ENCODE assay signal across 25 cellular contexts in the genomic region with DNA sequence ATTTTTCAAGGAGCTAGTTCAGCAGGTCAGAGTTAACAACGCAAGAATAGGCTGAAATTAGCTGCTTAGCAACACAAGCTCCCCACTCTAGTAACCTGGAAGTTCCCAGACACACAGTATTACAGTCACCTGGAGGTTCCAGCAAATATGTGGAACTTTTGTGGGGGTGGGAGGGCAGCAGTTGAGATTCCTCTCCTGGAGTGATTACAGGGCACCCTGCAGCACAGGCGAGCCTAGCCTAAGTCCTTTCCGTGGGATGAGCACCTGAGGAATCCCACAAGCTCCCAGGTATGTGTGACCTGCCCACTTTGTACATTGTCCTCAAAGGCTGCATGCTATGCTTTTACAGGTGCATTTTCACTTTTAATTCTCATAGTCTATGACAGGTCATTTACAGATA. TPM values are rescaled to one million over a fixed set of nuclear protein-coding genes. Genes with fewer than 3 reads are reported as not detected.
A peak's percentile ranks its signal among the peaks of the same experiment; 100 is the strongest.
DNase-seq lines count a peak whose midpoint lies in the region; ATAC-seq lines count a peak whose summit lies in the region.
"Had no signal": no experiment of that assay in that cellular context is flagged by ENCODE, and none has a peak within 500 bp of the region (broad histone marks: within the 10 kb centered on the region; RNA-seq: fewer than 3 reads in every experiment).

No MANE protein-coding gene starts in this region.

- H3K27ac ChIP-seq in CD4-positive, CD25-positive, alpha-beta regulatory T cell (ENCODE audit: insufficient read depth, low read length, poor library complexity, severe bottlenecking), result no peak overlapping the region
- H3K27ac ChIP-seq: ascending aorta, gastroesophageal sphincter, psoas muscle had no signal

- no peaks in the 10 kb centered on the region for H3K27me3 Mint-ChIP-seq in CD4-positive, CD25-positive, alpha-beta regulatory T cell
- H3K27me3 Mint-ChIP-seq in activated CD4-positive, alpha-beta memory T cell treated with anti-CD3 and anti-CD28 coated beads, Interleukin-2, amount 10 ng/mL, durations not matched to agents 7 days and 5 days, result no peaks in the 10 kb centered on the region
- H3K27me3 Mint-ChIP-seq: B cell had no signal

- H3K4me1 Mint-ChIP-seq in CD4-positive, CD25-positive, alpha-beta regulatory T cell, result peaks cover 39 to 78% (median 70%) of the 10 kb centered on the region in 4 donors
- H3K4me1 Mint-ChIP-seq in activated CD4-positive, alpha-beta memory T cell treated with anti-CD3 and anti-CD28 coated beads, Interleukin-2, amount 10 ng/mL, durations not matched to agents 7 days and 5 days, result peaks cover 64% of the 10 kb centered on the region

- DNase-seq in NCI-H748 (lab: John Stamatoyannopoulos, UW; ENCODE audit: unreplicated experiment) (peak; percentile 11), NCI-H748 treated with DMSO at 0.1 percent for 48 hours (lab: John Stamatoyannopoulos, UW) (no peak), left kidney (ENCODE audit: low read depth, low spot score) (peak; percentile 36), medulla oblongata (ENCODE audit: extremely low spot score) (no peak), DMS79 treated with DMSO at 0.1 percent for 48 hours (lab: John Stamatoyannopoulos, UW) (no peak)
- no peak for DNase-seq in CD4-positive, CD25-positive, alpha-beta regulatory T cell
- no peak for DNase-seq in activated CD4-positive, alpha-beta memory T cell treated with anti-CD3 and anti-CD28 coated beads, Interleukin-2, amount 10 ng/mL, durations not matched to agents 7 days and 5 days
- DNase-seq: activated CD4-positive, alpha-beta T cell treated with anti-CD3 and anti-CD28 coated beads for 4 hours; activated CD8-positive, alpha-beta memory T cell treated with anti-CD3 and anti-CD28 coated beads, Interleukin-2, amount 50 U/mL, for 48 hours; activated gamma-delta T cell treated with Interleukin-2 at 50 U/mL for 16 hours; caudate nucleus; dermis blood vessel endothelial cell; DND-41; hippocampal formation; immature natural killer cell; MV-4-11; NCI-H1694 treated with DMSO at 0.1 percent for 48 hours; NCI-H526; psoas muscle; stimulated activated CD8-positive, alpha-beta memory T cell treated with anti-CD3 and anti-CD28 coated beads, Interleukin-4, amount 100 ng/mL, for 48 hours had no signal

- H3K36me3 ChIP-seq in CD4-positive, CD25-positive, alpha-beta regulatory T cell (ENCODE audit: control insufficient read depth, insufficient read depth, low read length), result no peaks in the 10 kb centered on the region
- H3K36me3 ChIP-seq: ascending aorta, gastroesophageal sphincter had no signal

- H3K27me3 ChIP-seq in CD4-positive, CD25-positive, alpha-beta regulatory T cell (ENCODE audit: control insufficient read depth, insufficient read depth, low read length), result no peaks in the 10 kb centered on the region
- H3K27me3 ChIP-seq: ascending aorta, gastroesophageal sphincter had no signal

- CTCF ChIA-PET in activated CD4-positive, alpha-beta memory T cell treated with anti-CD3 and anti-CD28 coated beads, Interleukin-2, amount 10 ng/mL, durations not matched to agents 7 days and 5 days (lab: Charles Lee), result interaction anchor here (0.9 to 2.1 kb wide), 3 partner anchors 10 to 83 kb away, joined by 3 to 17 read pairs (median 7); partner anchors contain the start of gene TPK1

- peak overlapping the region in 2 of 4 donors; percentile 21 to 47 for H3K4me3 Mint-ChIP-seq in CD4-positive, CD25-positive, alpha-beta regulatory T cell
- H3K4me3 Mint-ChIP-seq in activated CD4-positive, alpha-beta memory T cell treated with anti-CD3 and anti-CD28 coated beads, Interleukin-2, amount 10 ng/mL, durations not matched to agents 7 days and 5 days, result no peak overlapping the region
- H3K4me3 Mint-ChIP-seq: B cell; immature natural killer cell; T-helper 1 cell treated with Interleukin-12 subunit alpha and Interleukin-12 subunit beta and Interleukin-4 antibody, amounts not matched to agents 30 μg/mL and 1 μg/mL, for 36 hours had no signal

- peaks cover 50% of the 10 kb centered on the region for H3K4me1 ChIP-seq in CD4-positive, CD25-positive, alpha-beta regulatory T cell (ENCODE audit: control insufficient read depth, insufficient read depth, low read length, poor library complexity, severe bottlenecking)
- H3K4me1 ChIP-seq: gastroesophageal sphincter had no signal

- POLR2A ChIA-PET in activated CD4-positive, alpha-beta memory T cell treated with anti-CD3 and anti-CD28 coated beads, Interleukin-2, amount 10 ng/mL, durations not matched to agents 7 days and 5 days (lab: Charles Lee), result interaction anchor here (1.0 to 5.9 kb wide), 6 partner anchors 8 to 19 kb away, joined by 3 to 146 read pairs (median 12); partner anchors contain the start of gene TPK1

- peak overlapping the region; percentile 21 for H3K4me3 ChIP-seq in CD4-positive, CD25-positive, alpha-beta regulatory T cell (ENCODE audit: low read depth, low read length)
- H3K4me3 ChIP-seq: ascending aorta, gastroesophageal sphincter, psoas muscle had no signal

- peaks cover 18% of the 10 kb centered on the region for H3K36me3 Mint-ChIP-seq in CD4-positive, CD25-positive, alpha-beta regulatory T cell
- peaks cover 14% of the 10 kb centered on the region for H3K36me3 Mint-ChIP-seq in activated CD4-positive, alpha-beta memory T cell treated with anti-CD3 and anti-CD28 coated beads, Interleukin-2, amount 10 ng/mL, durations not matched to agents 7 days and 5 days (ENCODE audit: low read depth)

- ATAC-seq in CD4-positive, CD25-positive, alpha-beta regulatory T cell (ENCODE audit: low read depth in 2 of 2), result no peak
- no peak for ATAC-seq in HG02763 (IDR thresholded peaks at IDR 0.05; ENCODE audit: unreplicated experiment)
- ATAC-seq: gastroesophageal sphincter, psoas muscle had no signal

- H3K9me3 Mint-ChIP-seq in CD4-positive, CD25-positive, alpha-beta regulatory T cell, result no peaks in the 10 kb centered on the region
- no peaks in the 10 kb centered on the region for H3K9me3 Mint-ChIP-seq in activated CD4-positive, alpha-beta memory T cell treated with anti-CD3 and anti-CD28 coated beads, Interleukin-2, amount 10 ng/mL, durations not matched to agents 7 days and 5 days
- H3K9me3 Mint-ChIP-seq: immature natural killer cell; T-helper 1 cell treated with Interleukin-12 subunit alpha and Interleukin-12 subunit beta and Interleukin-4 antibody, amounts not matched to agents 30 μg/mL and 1 μg/mL, for 36 hours had no signal

- no peaks in the 10 kb centered on the region for H3K9me3 ChIP-seq in CD4-positive, CD25-positive, alpha-beta regulatory T cell (ENCODE audit: control insufficient read depth in 2 of 2, low read length in 2 of 2)
- H3K9me3 ChIP-seq: ascending aorta, gastroesophageal sphincter, psoas muscle had no signal

- H3K27ac Mint-ChIP-seq in CD4-positive, CD25-positive, alpha-beta regulatory T cell, result peak overlapping the region in 1 of 3 donors; percentile 65
- peak overlapping the region; percentile 31 for H3K27ac Mint-ChIP-seq in activated CD4-positive, alpha-beta memory T cell treated with anti-CD3 and anti-CD28 coated beads, Interleukin-2, amount 10 ng/mL, durations not matched to agents 7 days and 5 days
- H3K27ac Mint-ChIP-seq: B cell had no signal

RNA-seq across cellular contexts. Expression of gene TPK1, which starts 13.6 kb away (rescaled TPM):
- 38.8 TPM for total RNA-seq in CD4-positive, CD25-positive, alpha-beta regulatory T cell
- polyA plus RNA-seq in CD4-positive, CD25-positive, alpha-beta regulatory T cell, result 10 to 100 TPM; 30.5 to 32.5 (median 31.5) TPM
- 10 to 100 TPM; 16.7 to 18.5 TPM for total RNA-seq in activated CD4-positive, alpha-beta memory T cell treated with anti-CD3 and anti-CD28 coated beads, Interleukin-2, amount 10 ng/mL, durations not matched to agents 7 days and 5 days

Comparison
In these comparisons a context has a peak if more than half of its experiments do, and no peak if none do; other contexts are left out.
1. DNase-seq: peak in NCI-H748 (single experiment) and left kidney (single experiment); none in NCI-H748 treated with DMSO at 0.1 percent for 48 hours (single experiment), CD4-positive, CD25-positive, alpha-beta regulatory T cell (0 of 3), activated CD4-positive, alpha-beta memory T cell treated with anti-CD3 and anti-CD28 coated beads, Interleukin-2, amount 10 ng/mL, durations not matched to agents 7 days and 5 days (single experiment), medulla oblongata (single experiment) and DMS79 treated with DMSO at 0.1 percent for 48 hours (single experiment).